8 cellular contexts compared by ENCODE assay signal in genomic region chr13:99028890-99029289, GRCh38. TPM values are rescaled to one million over a fixed set of nuclear protein-coding genes. Genes with fewer than 3 reads are reported as not detected.
A peak's percentile ranks its signal among the peaks of the same experiment; 100 is the strongest.
DNase-seq lines count a peak whose midpoint lies in the region; ATAC-seq and TF ChIP-seq lines count a peak whose summit lies in the region.

No MANE protein-coding gene starts in this region.

- peak; percentile 28 for DNase-seq in activated CD8-positive, alpha-beta memory T cell treated with anti-CD3 and anti-CD28 coated beads, Interleukin-2, amount 50 U/mL, for 4 hours
- no peak for DNase-seq in activated CD8-positive, alpha-beta memory T cell treated with anti-CD3 and anti-CD28 coated beads, Interleukin-2, amount 50 U/mL, for 48 hours
- DNase-seq in SK-MEL-5 (ENCODE audit: low read depth, low spot score) (peak; percentile 24), tibial artery (no peak)
- peak in 1 of 2 donors; percentile 67 for DNase-seq in stimulated activated effector memory CD8-positive, alpha-beta T cell treated with anti-CD3 and anti-CD28 coated beads, Interleukin-12 subunit alpha, Interleukin-12 subunit beta, amount 100 ng/mL, for 72 hours (ENCODE audit: low spot score in 2 of 2)

- H3K27ac ChIP-seq in tibial artery: no peak overlapping the region

- no peaks in the 10 kb centered on the region for H3K36me3 ChIP-seq in tibial artery

- in situ Hi-C loops in SK-MEL-5 (cut with HindIII; ENCODE audit: low pct_unique_long_range_greater_than_20kb, low sequenced_read_pairs): no loop called here

- H3K4me1 Mint-ChIP-seq in stimulated activated effector memory CD8-positive, alpha-beta T cell treated with anti-CD3 and anti-CD28 coated beads, Interleukin-12 subunit alpha, Interleukin-12 subunit beta, amount 100 ng/mL, for 72 hours: peaks cover 52% of the 10 kb centered on the region

- H3K36me3 Mint-ChIP-seq in stimulated activated effector memory CD8-positive, alpha-beta T cell treated with anti-CD3 and anti-CD28 coated beads, Interleukin-12 subunit alpha, Interleukin-12 subunit beta, amount 100 ng/mL, for 72 hours: peaks cover 6% of the 10 kb centered on the region

- H3K27ac Mint-ChIP-seq in stimulated activated effector memory CD8-positive, alpha-beta T cell treated with anti-CD3 and anti-CD28 coated beads, Interleukin-12 subunit alpha, Interleukin-12 subunit beta, amount 100 ng/mL, for 72 hours: no peak overlapping the region

- peaks cover 0 to 4% (median 0%) of the 10 kb centered on the region in 3 donors for H3K9me3 ChIP-seq in tibial artery

- H3K9me3 Mint-ChIP-seq in stimulated activated effector memory CD8-positive, alpha-beta T cell treated with anti-CD3 and anti-CD28 coated beads, Interleukin-12 subunit alpha, Interleukin-12 subunit beta, amount 100 ng/mL, for 72 hours: peaks cover 3% of the 10 kb centered on the region

- H3K4me3 Mint-ChIP-seq in stimulated activated effector memory CD8-positive, alpha-beta T cell treated with anti-CD3 and anti-CD28 coated beads, Interleukin-12 subunit alpha, Interleukin-12 subunit beta, amount 100 ng/mL, for 72 hours: no peak overlapping the region

- intact Hi-C loops in tibial artery (cut with DNase I; ENCODE audit: low total_unique reads): no loop called here

- H3K27me3 ChIP-seq in tibial artery: no peaks in the 10 kb centered on the region

- ATAC-seq in esophagus mucosa: peak; percentile 62
- ATAC-seq in stimulated activated effector memory CD8-positive, alpha-beta T cell treated with anti-CD3 and anti-CD28 coated beads, Interleukin-12 subunit alpha, Interleukin-12 subunit beta, amount 100 ng/mL, for 72 hours: peak; percentile 58
- no peak for ATAC-seq in HG03565 (IDR thresholded peaks at IDR 0.05; ENCODE audit: unreplicated experiment)
- ATAC-seq in HG03159 (IDR thresholded peaks at IDR 0.05; ENCODE audit: unreplicated experiment): no peak

- no peaks in the 10 kb centered on the region for H3K4me1 ChIP-seq in tibial artery

- H3K4me3 ChIP-seq in tibial artery: no peak overlapping the region

- TF ChIP-seq CTCF in tibial artery (IDR thresholded peaks at IDR 0.05): no peak

RNA-seq across cellular contexts. Expression of gene DOCK9, which starts 51.0 kb away (rescaled TPM):
- total RNA-seq in SK-MEL-5 (2014; rRNA removed; shearing (Covaris generic)): 14.3 and 16.2 TPM in 2 replicates
- polyA plus RNA-seq in SK-MEL-5 (2015; cell fraction: cytosol; rRNA removed): 28.7 and 44.5 TPM in 2 replicates
- 71.4 and 116 TPM in 2 replicates for polyA plus RNA-seq in SK-MEL-5 (2015; cell fraction: nucleus; rRNA removed)
- 97.3 TPM for total RNA-seq in esophagus mucosa

Comparison
In these comparisons a context has a peak if more than half of its experiments do, and no peak if none do; other contexts are left out.
1. DNase-seq: peak in activated CD8-positive, alpha-beta memory T cell treated with anti-CD3 and anti-CD28 coated beads, Interleukin-2, amount 50 U/mL, for 4 hours (single experiment) and SK-MEL-5 (single experiment); none in activated CD8-positive, alpha-beta memory T cell treated with anti-CD3 and anti-CD28 coated beads, Interleukin-2, amount 50 U/mL, for 48 hours (single experiment) and tibial artery (0 of 2).
2. ATAC-seq: peak in esophagus mucosa (single experiment) and stimulated activated effector memory CD8-positive, alpha-beta T cell treated with anti-CD3 and anti-CD28 coated beads, Interleukin-12 subunit alpha, Interleukin-12 subunit beta, amount 100 ng/mL, for 72 hours (single experiment); none in HG03565 (single experiment) and HG03159 (single experiment).